In the genomic region with DNA sequence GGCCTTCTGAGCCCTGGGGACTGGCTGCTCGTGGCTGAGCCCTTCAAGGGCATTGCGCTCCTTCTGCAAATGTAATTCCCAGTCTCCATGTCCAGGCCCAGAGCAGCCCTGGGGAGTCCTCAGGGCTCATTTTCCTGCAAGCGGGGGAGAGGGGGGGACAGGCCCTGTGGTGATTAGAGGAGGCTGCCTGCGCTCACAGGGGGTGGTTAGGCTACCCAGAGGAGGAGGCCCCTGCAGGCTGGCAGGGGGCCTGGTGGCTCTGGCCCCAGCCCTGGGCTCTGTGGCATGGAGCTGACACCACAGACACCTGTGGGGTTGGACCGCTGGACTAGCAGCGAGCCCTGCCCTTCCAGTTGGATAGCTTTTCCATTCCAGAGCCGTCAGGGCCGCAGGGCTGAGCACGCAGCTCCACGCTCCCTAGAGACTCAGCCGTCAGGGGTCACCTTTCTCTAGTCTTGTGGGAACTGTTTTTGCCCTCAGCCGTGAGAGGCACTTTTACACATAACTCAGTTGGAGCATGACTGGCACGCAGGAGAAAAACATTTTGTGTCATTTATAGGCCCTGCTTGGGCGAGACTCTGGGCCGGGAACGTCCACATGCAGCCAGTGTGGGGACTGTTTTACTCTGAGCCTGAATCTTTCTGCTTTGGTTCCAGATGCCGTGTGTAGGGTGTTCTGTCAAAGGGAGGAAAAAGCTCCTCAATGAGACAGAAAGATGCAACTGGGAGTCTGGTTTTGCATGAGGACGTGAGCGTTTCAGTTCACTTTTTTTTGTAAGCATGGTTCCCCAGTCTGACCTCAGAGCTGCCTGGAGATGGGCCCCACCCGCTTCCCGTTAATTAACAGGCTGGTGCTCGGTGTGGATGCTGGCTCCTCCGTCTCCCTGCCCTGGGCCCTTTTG, we compare ENCODE assay signal across 8 cellular contexts. TPM values are rescaled to one million over a fixed set of nuclear protein-coding genes. Genes with fewer than 3 reads are reported as not detected.
A peak's percentile ranks its signal among the peaks of the same experiment; 100 is the strongest.
DNase-seq lines count a peak whose midpoint lies in the region; ATAC-seq and TF ChIP-seq lines count a peak whose summit lies in the region.

No MANE protein-coding gene starts in this region.

- ATAC-seq in GM18909 (IDR thresholded peaks at IDR 0.05; ENCODE audit: poor library complexity, unreplicated experiment) (peak; percentile 68), HG02943 (IDR thresholded peaks at IDR 0.05; ENCODE audit: low read depth, unreplicated experiment) (peak; percentile 61)

- no peaks in the 10 kb centered on the region for H4K20me1 ChIP-seq in SU-DHL-6 (ENCODE audit: low read depth, low read length)

- DNase-seq in mesothelial cell of epicardium (ENCODE audit: low spot score in 2 of 2, unreplicated experiment in 2 of 2) (no peak), DMS 273 treated with DMSO at 0.1 percent for 48 hours (lab: John Stamatoyannopoulos, UW) (no peak), ureter (ENCODE audit: low spot score) (no peak), kidney tubule cell (ENCODE audit: low spot score) (no peak)
- no peak for DNase-seq in activated effector memory CD4-positive, alpha-beta T cell treated with Interleukin-2 at 50 U/mL for 16 hours

- H3K9me2 ChIP-seq in SU-DHL-6 (replicated peaks; ENCODE audit: insufficient read depth, low read length) = no peaks in the 10 kb centered on the region

- H3K27ac ChIP-seq in SU-DHL-6 (ENCODE audit: low read depth, low read length) = peak overlapping the region; percentile 28; the same call in 1 of the 2 replicates

- H3K36me3 ChIP-seq in SU-DHL-6 (ENCODE audit: low read length) = no peaks in the 10 kb centered on the region

- H3K9me3 Mint-ChIP-seq in mesothelial cell of epicardium = no peaks in the 10 kb centered on the region

- H3K27me3 ChIP-seq in SU-DHL-6 (ENCODE audit: low read length) = no peaks in the 10 kb centered on the region

- peak overlapping the region; percentile 72 for H3K27ac Mint-ChIP-seq in mesothelial cell of epicardium

- no peak overlapping the region for H3K4me3 ChIP-seq in SU-DHL-6 (ENCODE audit: insufficient read depth, low read length, poor library complexity, severe bottlenecking)

- no peak overlapping the region; the same call in 1 of the 2 replicates for H3K9ac ChIP-seq in SU-DHL-6 (ENCODE audit: low read length)

- H3K4me3 Mint-ChIP-seq in mesothelial cell of epicardium = no peak overlapping the region

- H3K27me3 Mint-ChIP-seq in mesothelial cell of epicardium (ENCODE audit: low read depth) = no peaks in the 10 kb centered on the region

- H3F3A ChIP-seq in SU-DHL-6 (ENCODE audit: insufficient read depth) = no peaks in the 10 kb centered on the region

- TF ChIP-seq CTCF in SU-DHL-6 (IDR thresholded peaks at IDR 0.05; ENCODE audit: insufficient read depth, low read length, poor library complexity, severe bottlenecking) (no peak), mesothelial cell of epicardium (IDR thresholded peaks at IDR 0.05; ENCODE audit: unreplicated experiment) (no peak)

- H3K79me2 ChIP-seq in SU-DHL-6 (ENCODE audit: insufficient read depth, low read length) = no peaks in the 10 kb centered on the region

- H3K4me1 Mint-ChIP-seq in mesothelial cell of epicardium = peaks cover 47% of the 10 kb centered on the region

- no peaks in the 10 kb centered on the region for H3K9me3 ChIP-seq in SU-DHL-6 (ENCODE audit: insufficient read depth, low read length)

- peaks cover 34% of the 10 kb centered on the region for H3K36me3 Mint-ChIP-seq in mesothelial cell of epicardium

- no peak overlapping the region for H2AFZ ChIP-seq in SU-DHL-6 (ENCODE audit: low read depth, low read length, severe bottlenecking)

- peak overlapping the region; percentile 13 for H3K4me2 ChIP-seq in SU-DHL-6 (ENCODE audit: low read depth, low read length, poor library complexity, severe bottlenecking)

RNA-seq across cellular contexts. Expression of gene LRP5, which starts 58.1 kb away (rescaled TPM):
- total RNA-seq in mesothelial cell of epicardium = 72.5 to 76.6 TPM (median 74.7 TPM) in 3 replicates
- 82.4 TPM for total RNA-seq in ureter
